In genomic region chr2:27369471-27370025, GRCh38 we compare ENCODE assay signal across 8 cellular contexts. TPM values are rescaled to one million over a fixed set of nuclear protein-coding genes. Genes with fewer than 3 reads are reported as not detected.
DNase-seq lines count a peak whose midpoint lies in the region; ATAC-seq and TF ChIP-seq lines count a peak whose summit lies in the region.

No MANE protein-coding gene starts in this region.

- 4% methylated on average over 18 of the region's 18 CpGs for WGBS in mesenchymal stem cell

- no peak for TF ChIP-seq CTCF in tibial artery (IDR thresholded peaks at IDR 0.05)

- H3K4ac ChIP-seq in mesenchymal stem cell (ENCODE audit: low read depth in 1 of 2, low read length in 2 of 2), result peak overlapping the region in 1 of 2 experiments; percentile 82

- no peak overlapping the region for H2AK5ac ChIP-seq in mesenchymal stem cell (ENCODE audit: low read length, severe bottlenecking)

- ATAC-seq in HG03039 (IDR thresholded peaks at IDR 0.05; ENCODE audit: unreplicated experiment) (peak; percentile 9), GM21360 (IDR thresholded peaks at IDR 0.05; ENCODE audit: unreplicated experiment) (no peak)

- H3K27me3 ChIP-seq in SJCRH30 (no peaks in the 10 kb centered on the region), endocrine pancreas (ENCODE audit: control insufficient read depth, insufficient read depth, low read length) (no peaks in the 10 kb centered on the region), mesenchymal stem cell (ENCODE audit: control insufficient read depth in 1 of 2, insufficient read depth in 1 of 2, low read length in 2 of 2) (no peaks in the 10 kb centered on the region), tibial artery (no peaks in the 10 kb centered on the region)

- H2AFZ ChIP-seq in mesenchymal stem cell (ENCODE audit: low read depth, low read length), result peak overlapping the region; percentile 80

- H3K36me3 ChIP-seq in SJCRH30 (peaks cover 48% of the 10 kb centered on the region), endocrine pancreas (ENCODE audit: control insufficient read depth, insufficient read depth, low read length) (peaks cover 3% of the 10 kb centered on the region), mesenchymal stem cell (ENCODE audit: control insufficient read depth in 1 of 2, insufficient read depth in 2 of 2, low read depth in 1 of 2, low read length in 2 of 2) (peaks cover 40 to 68% of the 10 kb centered on the region in 2 experiments), tibial artery (peaks cover 40 to 63% (median 61%) of the 10 kb centered on the region in 3 donors)

- no peak overlapping the region for H2BK15ac ChIP-seq in mesenchymal stem cell (ENCODE audit: low read depth, poor library complexity, severe bottlenecking)

- H3K27ac ChIP-seq in SJCRH30, result peak overlapping the region; percentile 90
- H3K27ac ChIP-seq in mesenchymal stem cell (ENCODE audit: low read length, poor library complexity, severe bottlenecking), result peak overlapping the region; percentile 56
- peak overlapping the region; percentile 92 to 96 for H3K27ac ChIP-seq in tibial artery

- peak overlapping the region in 1 of 2 experiments; percentile 93 for H3K14ac ChIP-seq in mesenchymal stem cell (ENCODE audit: low read length in 2 of 2)

- peak overlapping the region; percentile 54 for H2BK120ac ChIP-seq in mesenchymal stem cell (ENCODE audit: low read depth, low read length)

- peak overlapping the region; percentile 95 for H3K4me3 ChIP-seq in SJCRH30
- peak overlapping the region; percentile 75 for H3K4me3 ChIP-seq in endocrine pancreas (ENCODE audit: control insufficient read depth, insufficient read depth, low read length)
- H3K4me3 ChIP-seq in mesenchymal stem cell (ENCODE audit: insufficient read depth in 1 of 2, low read depth in 1 of 2, low read length in 2 of 2), result peak overlapping the region; percentile 93 to 99
- peak overlapping the region; percentile 85 to 93 for H3K4me3 ChIP-seq in tibial artery

- H4K8ac ChIP-seq in mesenchymal stem cell (ENCODE audit: low read length), result peak overlapping the region; percentile 77

- peaks cover 3% of the 10 kb centered on the region; the same call in 1 of the 2 replicates for H3K4me1 ChIP-seq in SJCRH30
- H3K4me1 ChIP-seq in endocrine pancreas (ENCODE audit: control insufficient read depth, insufficient read depth, low read length), result peaks cover 5% of the 10 kb centered on the region
- peaks cover 7% of the 10 kb centered on the region for H3K4me1 ChIP-seq in mesenchymal stem cell (ENCODE audit: control insufficient read depth, insufficient read depth, low read depth, low read length)
- H3K4me1 ChIP-seq in tibial artery, result peaks cover 0 to 36% (median 28%) of the 10 kb centered on the region in 4 donors

- no peak overlapping the region for H2BK5ac ChIP-seq in mesenchymal stem cell (ENCODE audit: low read depth, low read length, poor library complexity, severe bottlenecking)

- peak overlapping the region; percentile 89 to 93 for H3K18ac ChIP-seq in mesenchymal stem cell (ENCODE audit: low read depth in 1 of 2, low read length in 2 of 2)

- no peak overlapping the region for H3K23ac ChIP-seq in mesenchymal stem cell (ENCODE audit: low read length in 2 of 2)

- peak overlapping the region; percentile 56 for H3K4me2 ChIP-seq in mesenchymal stem cell (ENCODE audit: low read length, poor library complexity, severe bottlenecking)

- H3K9ac ChIP-seq in endocrine pancreas (ENCODE audit: control insufficient read depth, insufficient read depth, low read length) (peak overlapping the region; percentile 98), mesenchymal stem cell (ENCODE audit: low read length) (peak overlapping the region; percentile 95)

- peak overlapping the region in 1 of 2 experiments; percentile 1 for H2BK12ac ChIP-seq in mesenchymal stem cell (ENCODE audit: low read length in 2 of 2)

- H3K9me3 ChIP-seq in SJCRH30 (replicated peaks) (no peaks in the 10 kb centered on the region), endocrine pancreas (ENCODE audit: control insufficient read depth, low read length) (no peaks in the 10 kb centered on the region), mesenchymal stem cell (ENCODE audit: control insufficient read depth, low read length) (no peaks in the 10 kb centered on the region), tibial artery (no peaks in the 10 kb centered on the region)

- H4K91ac ChIP-seq in mesenchymal stem cell (ENCODE audit: low read length), result peak overlapping the region; percentile 84

- peak; percentile 35 to 37 for DNase-seq in NOMO-1 (lab: John Stamatoyannopoulos, UW; ENCODE audit: unreplicated experiment in 2 of 2)
- no peak for DNase-seq in NOMO-1 treated with DMSO at 0.1 percent for 48 hours (lab: John Stamatoyannopoulos, UW; ENCODE audit: unreplicated experiment)
- peak; percentile 74 to 79 for DNase-seq in SJCRH30
- DNase-seq in mesenchymal stem cell, result no peak
- DNase-seq in tibial artery, result peak in 1 of 2 donors; percentile 62

- intact Hi-C loops in tibial artery (cut with DNase I; ENCODE audit: low total_unique reads), result no loop called here

- peaks cover 34% of the 10 kb centered on the region for H3K79me1 ChIP-seq in mesenchymal stem cell (replicated peaks; ENCODE audit: low read length, poor library complexity, severe bottlenecking)

RNA-seq across cellular contexts. Expression of gene EIF2B4, which starts 0.6 kb away (rescaled TPM):
- 50.9 and 59.5 TPM in 2 replicates for total RNA-seq in SJCRH30 (2014; rRNA removed; shearing (Covaris generic))
- 35.2 TPM for polyA plus RNA-seq in mesenchymal stem cell (2013, experiment 1 of 2)
- 35.1 TPM for polyA plus RNA-seq in mesenchymal stem cell (2013, experiment 2 of 2)

RNA-seq across cellular contexts. Expression of gene SNX17, which starts 0.9 kb away (rescaled TPM):
- 117 and 120 TPM in 2 replicates for total RNA-seq in SJCRH30 (2014; rRNA removed; shearing (Covaris generic))
- 50.9 TPM for polyA plus RNA-seq in mesenchymal stem cell (2013, experiment 1 of 2)
- polyA plus RNA-seq in mesenchymal stem cell (2013, experiment 2 of 2), result 50.9 TPM

RNA-seq across cellular contexts. Expression of gene ZNF513, which starts 11.0 kb away (rescaled TPM):
- total RNA-seq in SJCRH30 (2014; rRNA removed; shearing (Covaris generic)), result 13.8 and 14.2 TPM in 2 replicates
- polyA plus RNA-seq in mesenchymal stem cell (2013, experiment 1 of 2), result 16.6 TPM
- 15.9 TPM for polyA plus RNA-seq in mesenchymal stem cell (2013, experiment 2 of 2)

RNA-seq across cellular contexts. Expression of gene GTF3C2, which starts 13.0 kb away (rescaled TPM):
- total RNA-seq in SJCRH30 (2014; rRNA removed; shearing (Covaris generic)), result 86.8 and 89.4 TPM in 2 replicates
- polyA plus RNA-seq in mesenchymal stem cell (2013, experiment 1 of 2), result 28.3 TPM
- polyA plus RNA-seq in mesenchymal stem cell (2013, experiment 2 of 2), result 27.3 TPM

RNA-seq across cellular contexts. Expression of gene PPM1G, which starts 39.8 kb away (rescaled TPM):
- total RNA-seq in SJCRH30 (2014; rRNA removed; shearing (Covaris generic)), result 160 and 163 TPM in 2 replicates
- 58.3 TPM for polyA plus RNA-seq in mesenchymal stem cell (2013, experiment 1 of 2)
- polyA plus RNA-seq in mesenchymal stem cell (2013, experiment 2 of 2), result 57.0 TPM

Comparison
In these comparisons a context has a peak if more than half of its experiments do, and no peak if none do; other contexts are left out.
1. DNase-seq: peak in NOMO-1 (2 of 2) and SJCRH30 (2 of 2); none in NOMO-1 treated with DMSO at 0.1 percent for 48 hours (single experiment) and mesenchymal stem cell (single experiment).
2. Peak in every context shown above with its lines, with median percentiles within 50 percentile points of each other: H3K27ac ChIP-seq and H3K4me3 ChIP-seq.